30 cellular contexts compared by ENCODE assay signal in the genomic region with DNA sequence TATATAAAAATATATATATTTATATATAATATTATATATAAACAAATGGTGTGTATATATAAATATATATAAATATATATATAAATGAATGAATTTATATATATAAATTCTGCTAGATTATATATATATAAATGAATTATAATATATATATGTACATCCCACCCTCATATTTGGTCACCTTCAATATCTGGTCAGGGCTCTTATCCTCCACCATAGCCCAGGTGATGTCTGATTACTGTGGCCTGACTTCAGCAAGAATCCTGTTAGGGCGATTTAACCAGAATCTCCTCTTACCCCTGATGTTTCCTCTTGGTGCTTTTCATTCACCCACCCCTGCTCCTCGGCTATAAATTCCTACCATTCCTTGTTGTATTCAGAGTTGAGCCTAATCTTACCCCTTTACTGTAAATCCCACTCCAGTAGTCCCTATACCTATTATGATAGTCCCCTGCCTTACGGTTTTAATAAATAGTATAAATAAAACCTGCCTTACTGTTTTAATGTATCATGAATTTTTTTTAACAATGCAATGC.
"Had no signal": no experiment of that assay in that cellular context is flagged by ENCODE, and none has a peak within 500 bp of the region (broad histone marks: within the 10 kb centered on the region; RNA-seq: fewer than 3 reads in every experiment).

No MANE protein-coding gene starts in this region.

- H3K4me3 ChIP-seq: ascending aorta, coronary artery, dorsolateral prefrontal cortex, ovary, prostate gland, smooth muscle cell, suprapubic skin, tibial artery, upper lobe of right lung had no signal

- H3K4me1 Mint-ChIP-seq: activated CD4-positive, alpha-beta memory T cell treated with anti-CD3 and anti-CD28 coated beads, Interleukin-2, amount 10 ng/mL, durations not matched to agents 7 days and 5 days; activated CD4-positive, alpha-beta T cell treated with anti-CD3 and anti-CD28 coated beads, Interleukin-2, amount 10 ng/mL, durations not matched to agents 24 days and 14 days; activated CD8-positive, alpha-beta memory T cell treated with anti-CD3 and anti-CD28 coated beads, Interleukin-2, amount 10 ng/mL, durations not matched to agents 7 days and 5 days; activated naive CD8-positive, alpha-beta T cell treated with anti-CD3 and anti-CD28 coated beads, Interleukin-2, amount 10 ng/mL, durations not matched to agents 7 days and 5 days; naive B cell; nephron progenitor cell had no signal

- DNase-seq: activated CD4-positive, alpha-beta memory T cell treated with anti-CD3 and anti-CD28 coated beads, Interleukin-2, amount 10 ng/mL, durations not matched to agents 7 days and 5 days; activated CD4-positive, alpha-beta T cell treated with anti-CD3 and anti-CD28 coated beads, Interleukin-2, amount 10 ng/mL, durations not matched to agents 24 days and 14 days; activated CD8-positive, alpha-beta memory T cell treated with anti-CD3 and anti-CD28 coated beads, Interleukin-2, amount 10 ng/mL, durations not matched to agents 7 days and 5 days; activated naive CD4-positive, alpha-beta T cell treated with Interleukin-2 at 50 U/mL for 16 hours; activated naive CD8-positive, alpha-beta T cell treated with anti-CD3 and anti-CD28 coated beads, Interleukin-2, amount 10 ng/mL, durations not matched to agents 7 days and 5 days; activated T-cell treated with anti-CD3 and anti-CD28 coated beads, Interleukin-2, amount 50 U/mL, for 48 hours; brain microvascular endothelial cell; dorsolateral prefrontal cortex; effector memory CD4-positive, alpha-beta T cell; glutamatergic neuron; left colon; mammary epithelial cell; naive B cell; nephron progenitor cell; ovary; retina; stimulated activated CD4-positive, alpha-beta T cell treated with anti-CD3 and anti-CD28 coated beads, Interleukin-1b, Interleukin-23, amount 100 ng/mL, for 48 hours; stimulated activated CD4-positive, alpha-beta T cell treated with anti-CD3 and anti-CD28 coated beads, Interleukin-4, amount 100 ng/mL, for 4 hours; stimulated activated naive CD4-positive, alpha-beta T cell; T-helper 1 cell; tibial artery; upper lobe of right lung had no signal

- H3K27ac ChIP-seq: ascending aorta, brain microvascular endothelial cell, coronary artery, dorsolateral prefrontal cortex, ovary, prostate gland, suprapubic skin, tibial artery, upper lobe of right lung, VCaP had no signal

- H3K36me3 Mint-ChIP-seq: activated CD8-positive, alpha-beta memory T cell treated with anti-CD3 and anti-CD28 coated beads, Interleukin-2, amount 10 ng/mL, durations not matched to agents 7 days and 5 days; activated naive CD8-positive, alpha-beta T cell treated with anti-CD3 and anti-CD28 coated beads, Interleukin-2, amount 10 ng/mL, durations not matched to agents 7 days and 5 days; mesothelial cell of epicardium; naive B cell had no signal

- H3K4me1 ChIP-seq: ascending aorta, prostate gland, suprapubic skin, tibial artery, upper lobe of right lung had no signal

- H3K27me3 ChIP-seq: ascending aorta, brain microvascular endothelial cell, dorsolateral prefrontal cortex, ovary, suprapubic skin, tibial artery, upper lobe of right lung had no signal

- H3K9me3 Mint-ChIP-seq: activated CD4-positive, alpha-beta memory T cell treated with anti-CD3 and anti-CD28 coated beads, Interleukin-2, amount 10 ng/mL, durations not matched to agents 7 days and 5 days; activated CD4-positive, alpha-beta T cell treated with anti-CD3 and anti-CD28 coated beads, Interleukin-2, amount 10 ng/mL, durations not matched to agents 24 days and 14 days; activated naive CD8-positive, alpha-beta T cell treated with anti-CD3 and anti-CD28 coated beads, Interleukin-2, amount 10 ng/mL, durations not matched to agents 7 days and 5 days had no signal

- H3K4me3 Mint-ChIP-seq: activated CD4-positive, alpha-beta memory T cell treated with anti-CD3 and anti-CD28 coated beads, Interleukin-2, amount 10 ng/mL, durations not matched to agents 7 days and 5 days; activated CD4-positive, alpha-beta T cell treated with anti-CD3 and anti-CD28 coated beads, Interleukin-2, amount 10 ng/mL, durations not matched to agents 24 days and 14 days; activated CD8-positive, alpha-beta memory T cell treated with anti-CD3 and anti-CD28 coated beads, Interleukin-2, amount 10 ng/mL, durations not matched to agents 7 days and 5 days; activated naive CD8-positive, alpha-beta T cell treated with anti-CD3 and anti-CD28 coated beads, Interleukin-2, amount 10 ng/mL, durations not matched to agents 7 days and 5 days; mesothelial cell of epicardium; naive B cell; nephron progenitor cell had no signal

- H3K4me2 ChIP-seq: smooth muscle cell had no signal

- ATAC-seq: activated CD4-positive, CD25-positive, alpha-beta regulatory T cell treated with anti-CD3 and anti-CD28 coated beads, Interleukin-2, amount 50 U/mL, for 24 hours; activated CD8-positive, alpha-beta memory T cell treated with anti-CD3 and anti-CD28 coated beads, Interleukin-2, amount 10 ng/mL, durations not matched to agents 7 days and 5 days; left colon; upper lobe of right lung had no signal

- H3K27me3 Mint-ChIP-seq: activated CD4-positive, alpha-beta memory T cell treated with anti-CD3 and anti-CD28 coated beads, Interleukin-2, amount 10 ng/mL, durations not matched to agents 7 days and 5 days; activated CD4-positive, alpha-beta T cell treated with anti-CD3 and anti-CD28 coated beads, Interleukin-2, amount 10 ng/mL, durations not matched to agents 24 days and 14 days; activated CD8-positive, alpha-beta memory T cell treated with anti-CD3 and anti-CD28 coated beads, Interleukin-2, amount 10 ng/mL, durations not matched to agents 7 days and 5 days; activated naive CD8-positive, alpha-beta T cell treated with anti-CD3 and anti-CD28 coated beads, Interleukin-2, amount 10 ng/mL, durations not matched to agents 7 days and 5 days; naive B cell had no signal

- H3K27ac Mint-ChIP-seq: activated CD4-positive, alpha-beta memory T cell treated with anti-CD3 and anti-CD28 coated beads, Interleukin-2, amount 10 ng/mL, durations not matched to agents 7 days and 5 days; activated CD4-positive, alpha-beta T cell treated with anti-CD3 and anti-CD28 coated beads, Interleukin-2, amount 10 ng/mL, durations not matched to agents 24 days and 14 days; activated CD8-positive, alpha-beta memory T cell treated with anti-CD3 and anti-CD28 coated beads, Interleukin-2, amount 10 ng/mL, durations not matched to agents 7 days and 5 days; activated naive CD8-positive, alpha-beta T cell treated with anti-CD3 and anti-CD28 coated beads, Interleukin-2, amount 10 ng/mL, durations not matched to agents 7 days and 5 days; mesothelial cell of epicardium; naive B cell; nephron progenitor cell had no signal

- H3K36me3 ChIP-seq: ascending aorta, brain microvascular endothelial cell, ovary, prostate gland, suprapubic skin, tibial artery, upper lobe of right lung had no signal
